In the genomic region with DNA sequence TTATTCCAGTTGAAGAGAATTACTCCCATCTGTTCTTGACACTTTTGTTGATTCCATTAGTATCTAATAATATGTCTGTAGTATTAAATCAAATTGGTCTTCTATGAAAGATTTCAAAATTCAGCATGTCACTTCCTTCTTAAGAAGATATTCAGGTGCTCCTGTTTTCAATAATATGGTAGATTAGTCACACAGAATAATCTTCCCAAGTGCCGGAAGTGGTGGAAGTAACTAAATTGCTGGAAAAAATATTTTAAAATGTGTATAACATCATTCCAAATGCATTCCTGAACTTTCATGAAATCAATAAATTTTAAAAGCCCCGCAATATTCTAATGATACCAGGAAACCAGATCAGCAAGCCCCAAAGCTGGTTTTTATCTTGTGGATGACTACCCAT, we compare ENCODE assay signal across 7 cellular contexts.
"Had no signal": no experiment of that assay in that cellular context is flagged by ENCODE, and none has a peak within 500 bp of the region (broad histone marks: within the 10 kb centered on the region; RNA-seq: fewer than 3 reads in every experiment).

No MANE protein-coding gene starts in this region.

- H3K4me2 ChIP-seq: GM23338 had no signal

- H3K27ac Mint-ChIP-seq: GM23338, H9, HFFc6 had no signal

- H3K4me3 Mint-ChIP-seq: GM23338, H9, HFFc6 had no signal

- H2AFZ ChIP-seq: GM23248, GM23338 had no signal

- ATAC-seq: GM23338 had no signal

- H3K4me1 ChIP-seq: HAP-1 had no signal

- H3K9me3 ChIP-seq: HAP-1 had no signal

- H3K27ac ChIP-seq: GM23248 had no signal

- DNase-seq: GOT3, H9, HCEC 1CT, HFFc6 had no signal

- H3K9me3 Mint-ChIP-seq: GM23338, H9, HFFc6 had no signal

- H3K36me3 ChIP-seq: HAP-1 had no signal

- H3K4me3 ChIP-seq: GM23248, GM23338, HAP-1 had no signal

- H3K9ac ChIP-seq: GM23248 had no signal
